ENCODE assay signal across 8 cellular contexts in genomic region chr22:46432164-46433068, GRCh38.
DNase-seq lines count a peak whose midpoint lies in the region; ATAC-seq and TF ChIP-seq lines count a peak whose summit lies in the region.

No MANE protein-coding gene starts in this region.

- H3K27ac Mint-ChIP-seq in naive B cell (peak overlapping the region; percentile 90 to 99 (median 94)), type B pancreatic cell (no peak overlapping the region)

- H3K9me2 ChIP-seq in Karpas-422 (replicated peaks; ENCODE audit: insufficient read depth, low read length), result no peaks in the 10 kb centered on the region

- peaks cover 13% of the 10 kb centered on the region for H3K4me1 ChIP-seq in Karpas-422 (ENCODE audit: low read length)

- H3K9ac ChIP-seq in Karpas-422 (ENCODE audit: low read length), result peak overlapping the region; percentile 58

- H3K4me3 Mint-ChIP-seq in naive B cell (peak overlapping the region; percentile 84 to 95 (median 93)), type B pancreatic cell (no peak overlapping the region)

- H3K36me3 Mint-ChIP-seq in naive B cell (no peaks in the 10 kb centered on the region), type B pancreatic cell (peaks cover 8% of the 10 kb centered on the region)

- no peaks in the 10 kb centered on the region for H3K9me3 ChIP-seq in Karpas-422 (ENCODE audit: low read length)

- H3K9me3 Mint-ChIP-seq in naive B cell (no peaks in the 10 kb centered on the region), type B pancreatic cell (no peaks in the 10 kb centered on the region)

- ATAC-seq in naive B cell (ENCODE audit: low read depth in 2 of 2) (peak; percentile 62 to 67), GM21825 (IDR thresholded peaks at IDR 0.05; ENCODE audit: unreplicated experiment) (no peak)

- H3K27ac ChIP-seq in Karpas-422 (ENCODE audit: low read length), result no peak overlapping the region

- H3K4me2 ChIP-seq in Karpas-422 (ENCODE audit: low read depth, low read length, poor library complexity, severe bottlenecking), result peak overlapping the region; percentile 64

- H3K27me3 Mint-ChIP-seq in naive B cell (no peaks in the 10 kb centered on the region), type B pancreatic cell (no peaks in the 10 kb centered on the region)

- H3K27me3 ChIP-seq in Karpas-422 (ENCODE audit: low read length) (no peaks in the 10 kb centered on the region), H7 (ENCODE audit: control insufficient read depth, insufficient read depth, low read length) (no peaks in the 10 kb centered on the region)

- DNase-seq in AG10803 (ENCODE audit: low read depth) (peak; percentile 4), Karpas-422 (no peak), naive B cell (peak; percentile 55), NCI-H187 treated with DMSO at 0.1 percent for 48 hours (lab: John Stamatoyannopoulos, UW) (no peak), H7 (no peak), type B pancreatic cell (ENCODE audit: extremely low spot score, unreplicated experiment) (no peak)
- DNase-seq in activated naive CD4-positive, alpha-beta T cell treated with anti-CD3 and anti-CD28 coated beads, Interleukin-2, amount 50 U/mL, for 16 hours, result peak; percentile 26

- H3K4me3 ChIP-seq in AG10803 (ENCODE audit: low read length) (peak overlapping the region; percentile 33), Karpas-422 (ENCODE audit: low read length) (peak overlapping the region; percentile 63), H7 (ENCODE audit: insufficient read depth, low read depth, low read length) (no peak overlapping the region)

- H3K4me1 Mint-ChIP-seq in naive B cell (peaks cover 34 to 50% (median 42%) of the 10 kb centered on the region in 3 donors), type B pancreatic cell (ENCODE audit: unreplicated experiment) (peaks cover 5% of the 10 kb centered on the region)

- no peaks in the 10 kb centered on the region for H4K20me1 ChIP-seq in Karpas-422 (ENCODE audit: insufficient read depth, low read depth, low read length)

- peak overlapping the region; percentile 72; the same call in 1 of the 2 replicates for H2AFZ ChIP-seq in Karpas-422 (ENCODE audit: low read length)

- no peak for TF ChIP-seq CTCF in AG10803 (conservative IDR thresholded peaks at IDR 0.05; ENCODE audit: low read length)
- TF ChIP-seq CTCF in type B pancreatic cell (conservative IDR thresholded peaks at IDR 0.05), result no peak

- no peaks in the 10 kb centered on the region for H3K79me2 ChIP-seq in Karpas-422 (ENCODE audit: low read length)

- H3K36me3 ChIP-seq in Karpas-422 (ENCODE audit: insufficient read depth, low read length), result no peaks in the 10 kb centered on the region
- no peaks in the 10 kb centered on the region for H3K36me3 ChIP-seq in H7 (replicated peaks; ENCODE audit: control insufficient read depth, insufficient read depth, low read length)

Comparison
In these comparisons a context has a peak if more than half of its experiments do, and no peak if none do; other contexts are left out.
1. DNase-seq: peak in AG10803 (single experiment), activated naive CD4-positive, alpha-beta T cell treated with anti-CD3 and anti-CD28 coated beads, Interleukin-2, amount 50 U/mL, for 16 hours (single experiment) and naive B cell (single experiment); none in Karpas-422 (single experiment), NCI-H187 treated with DMSO at 0.1 percent for 48 hours (single experiment), H7 (single experiment) and type B pancreatic cell (single experiment).